17 cellular contexts compared by ENCODE assay signal in genomic region chr11:114170226-114170625, GRCh38.
A peak's percentile ranks its signal among the peaks of the same experiment; 100 is the strongest.
DNase-seq lines count a peak whose midpoint lies in the region; ATAC-seq and TF ChIP-seq lines count a peak whose summit lies in the region.
"Had no signal": no experiment of that assay in that cellular context is flagged by ENCODE, and none has a peak within 500 bp of the region (broad histone marks: within the 10 kb centered on the region; RNA-seq: fewer than 3 reads in every experiment).

No MANE protein-coding gene starts in this region.

- H3K9me3 ChIP-seq in Loucy (ENCODE audit: insufficient read depth, low read depth, low read length) = no peaks in the 10 kb centered on the region
- no peaks in the 10 kb centered on the region for H3K9me3 ChIP-seq in breast epithelium
- H3K9me3 ChIP-seq in muscle layer of duodenum (ENCODE audit: control insufficient read depth in 1 of 2, low read length in 2 of 2) = no peaks in the 10 kb centered on the region
- no peaks in the 10 kb centered on the region for H3K9me3 ChIP-seq in thoracic aorta
- H3K9me3 ChIP-seq in Caco-2 = no peaks in the 10 kb centered on the region

- H3K36me3 ChIP-seq in Loucy (ENCODE audit: insufficient read depth, low read length) (no peaks in the 10 kb centered on the region), breast epithelium (no peaks in the 10 kb centered on the region), muscle layer of duodenum (ENCODE audit: control insufficient read depth in 1 of 2, insufficient read depth in 2 of 2, low read length in 2 of 2) (no peaks in the 10 kb centered on the region), thoracic aorta (no peaks in the 10 kb centered on the region), Caco-2 (ENCODE audit: control insufficient read depth, insufficient read depth, low read length) (0 out of 2 replicates have a peak, but pooled peaks cover 2% of the 10 kb centered on the region)
- H3K36me3 ChIP-seq: cardiac muscle cell had no signal

- CTCF ChIA-PET in Caco-2 (lab: Charles Lee) = interaction anchor here (0.5 kb wide), 1 partner anchor 80 kb away, joined by 3 read pairs; no protein-coding TSS in a partner anchor

- BruUV-seq in Caco-2 (replicated peaks; lab: Mats Ljungman, UMichigan) = no TSS peak

- TF ChIP-seq POLR2A in breast epithelium (IDR thresholded peaks at IDR 0.05) = no peak

- no peaks in the 10 kb centered on the region for H3K9me2 ChIP-seq in Loucy (replicated peaks; ENCODE audit: low read depth, low read length)

- H3K36me3 Mint-ChIP-seq in endothelial cell (ENCODE audit: low read depth, unreplicated experiment) (no peaks in the 10 kb centered on the region), Caco-2 (ENCODE audit: insufficient read depth, unreplicated experiment) (no peaks in the 10 kb centered on the region)
- H3K36me3 Mint-ChIP-seq: activated CD8-positive, alpha-beta memory T cell treated with anti-CD3 and anti-CD28 coated beads, Interleukin-2, amount 10 ng/mL, durations not matched to agents 7 days and 5 days had no signal

- intact Hi-C loops in breast epithelium (cut with DNase I; ENCODE audit: low total_unique reads) (no loop called here), Caco-2 (cut with micrococcal nuclease; ENCODE audit: unreplicated experiment) (no loop called here)

- no peak overlapping the region for H3K4me3 ChIP-seq in Loucy (ENCODE audit: low read length, poor library complexity, severe bottlenecking)
- H3K4me3 ChIP-seq in breast epithelium = no peak overlapping the region
- H3K4me3 ChIP-seq in muscle layer of duodenum (ENCODE audit: low read depth in 1 of 2, low read length in 2 of 2) = no peak overlapping the region
- no peak overlapping the region for H3K4me3 ChIP-seq in thoracic aorta
- no peak overlapping the region for H3K4me3 ChIP-seq in Caco-2 (ENCODE audit: low read depth, low read length)
- H3K4me3 ChIP-seq: cardiac muscle cell, smooth muscle cell had no signal

- H3K27ac Mint-ChIP-seq in endothelial cell (ENCODE audit: unreplicated experiment) (no peak overlapping the region), Caco-2 (ENCODE audit: unreplicated experiment) (no peak overlapping the region)
- H3K27ac Mint-ChIP-seq: activated B cell treated with CpG ODN at 0.5 μM for 24 hours; activated CD8-positive, alpha-beta memory T cell treated with anti-CD3 and anti-CD28 coated beads, Interleukin-2, amount 10 ng/mL, durations not matched to agents 7 days and 5 days; stimulated activated naive CD8-positive, alpha-beta T cell treated with anti-CD3 and anti-CD28 coated beads, Interleukin-15, amount 100 ng/mL, for 72 hours had no signal

- peaks cover 5% of the 10 kb centered on the region for H3K4me1 Mint-ChIP-seq in endothelial cell (ENCODE audit: unreplicated experiment)
- no peaks in the 10 kb centered on the region for H3K4me1 Mint-ChIP-seq in Caco-2 (ENCODE audit: low read depth, unreplicated experiment)

- peaks cover 95% of the 10 kb centered on the region for H3K4me1 ChIP-seq in Loucy (ENCODE audit: insufficient read depth, low read length, poor library complexity, severe bottlenecking)
- H3K4me1 ChIP-seq in breast epithelium = peaks cover 46 to 91% of the 10 kb centered on the region in 2 donors
- peaks cover 52 to 82% of the 10 kb centered on the region in 2 donors for H3K4me1 ChIP-seq in muscle layer of duodenum (ENCODE audit: control insufficient read depth in 1 of 2, insufficient read depth in 2 of 2, low read length in 2 of 2)
- H3K4me1 ChIP-seq in thoracic aorta (ENCODE audit: control insufficient read depth in 1 of 2, low read depth in 2 of 2) = peaks cover 96 to 98% of the 10 kb centered on the region in 2 donors
- peaks cover 10% of the 10 kb centered on the region for H3K4me1 ChIP-seq in Caco-2

- no peaks in the 10 kb centered on the region for H4K20me1 ChIP-seq in Loucy (ENCODE audit: insufficient read depth, low read length, poor library complexity, severe bottlenecking)

- H3K27ac ChIP-seq in breast epithelium (peak overlapping the region; percentile 93 to 96), muscle layer of duodenum (ENCODE audit: low read length) (peak overlapping the region; percentile 97), thoracic aorta (peak overlapping the region; percentile 97 to 99)
- H3K27ac ChIP-seq: KMS-11 had no signal

- POLR2A ChIA-PET in Caco-2 (lab: Charles Lee) = no interaction called here

- H3K27me3 ChIP-seq in Loucy (ENCODE audit: insufficient read depth, low read length, poor library complexity, severe bottlenecking) (peaks cover 11% of the 10 kb centered on the region), breast epithelium (no peaks in the 10 kb centered on the region), muscle layer of duodenum (ENCODE audit: low read depth, low read length) (no peaks in the 10 kb centered on the region), thoracic aorta (replicated peaks; ENCODE audit: insufficient read depth) (no peaks in the 10 kb centered on the region), Caco-2 (replicated peaks; ENCODE audit: control insufficient read depth, insufficient read depth, low read length) (no peaks in the 10 kb centered on the region)
- H3K27me3 ChIP-seq: cardiac muscle cell had no signal

- H3K4me3 Mint-ChIP-seq in endothelial cell (ENCODE audit: unreplicated experiment) (no peak overlapping the region), Caco-2 (ENCODE audit: unreplicated experiment) (no peak overlapping the region)
- H3K4me3 Mint-ChIP-seq: activated B cell treated with CpG ODN at 0.5 μM for 24 hours; activated CD8-positive, alpha-beta memory T cell treated with anti-CD3 and anti-CD28 coated beads, Interleukin-2, amount 10 ng/mL, durations not matched to agents 7 days and 5 days; stimulated activated naive CD8-positive, alpha-beta T cell treated with anti-CD3 and anti-CD28 coated beads, Interleukin-15, amount 100 ng/mL, for 72 hours had no signal

- H3K27me3 Mint-ChIP-seq in endothelial cell (ENCODE audit: unreplicated experiment) (no peaks in the 10 kb centered on the region), Caco-2 (ENCODE audit: insufficient read depth, unreplicated experiment) (no peaks in the 10 kb centered on the region)
- H3K27me3 Mint-ChIP-seq: activated B cell treated with CpG ODN at 0.5 μM for 24 hours; activated CD8-positive, alpha-beta memory T cell treated with anti-CD3 and anti-CD28 coated beads, Interleukin-2, amount 10 ng/mL, durations not matched to agents 7 days and 5 days; stimulated activated naive CD8-positive, alpha-beta T cell treated with anti-CD3 and anti-CD28 coated beads, Interleukin-15, amount 100 ng/mL, for 72 hours had no signal

- no peak overlapping the region for H3K4me2 ChIP-seq in Loucy (ENCODE audit: low read depth, low read length, poor library complexity, severe bottlenecking)
- H3K4me2 ChIP-seq: KMS-11, smooth muscle cell had no signal

- DNase-seq in breast epithelium (ENCODE audit: low spot score in 2 of 2) = no peak
- DNase-seq in thoracic aorta (ENCODE audit: low spot score) = no peak
- DNase-seq in endothelial cell (ENCODE audit: low spot score) = no peak
- no peak for DNase-seq in Caco-2
- no peak for DNase-seq in iPS-NIHi7 (ENCODE audit: extremely low spot score)
- DNase-seq: activated B cell treated with CpG ODN at 0.5 μM for 24 hours; activated CD8-positive, alpha-beta memory T cell treated with anti-CD3 and anti-CD28 coated beads, Interleukin-2, amount 10 ng/mL, durations not matched to agents 7 days and 5 days; activated naive CD4-positive, alpha-beta T cell treated with Interleukin-2 at 50 U/mL for 16 hours; NCI-H146; NCI-H446; stimulated activated naive CD8-positive, alpha-beta T cell treated with anti-CD3 and anti-CD28 coated beads, Interleukin-15, amount 100 ng/mL, for 72 hours; SW 1271 had no signal

- no peak for ATAC-seq in thoracic aorta (ENCODE audit: insufficient number of reproducible peaks, low FRiP score, low read depth)
- ATAC-seq: activated CD8-positive, alpha-beta memory T cell treated with anti-CD3 and anti-CD28 coated beads, Interleukin-2, amount 10 ng/mL, durations not matched to agents 7 days and 5 days; stimulated activated naive CD8-positive, alpha-beta T cell treated with anti-CD3 and anti-CD28 coated beads, Interleukin-15, amount 100 ng/mL, for 72 hours had no signal

- peak overlapping the region; percentile 62 for H3K9ac ChIP-seq in Loucy (ENCODE audit: low read depth, low read length, poor library complexity, severe bottlenecking)
- H3K9ac ChIP-seq: KMS-11 had no signal

- TF ChIP-seq CTCF in Loucy (conservative IDR thresholded peaks at IDR 0.05; ENCODE audit: low read length) (no peak), breast epithelium (IDR thresholded peaks at IDR 0.05) (no peak), thoracic aorta (IDR thresholded peaks at IDR 0.05) (no peak), endothelial cell (IDR thresholded peaks at IDR 0.05; ENCODE audit: unreplicated experiment) (no peak), Caco-2 (IDR thresholded peaks at IDR 0.05; ENCODE audit: insufficient read depth in 1 of 2, low read depth in 1 of 2, low read length in 1 of 2, severe bottlenecking in 1 of 2, unreplicated experiment in 1 of 2) (no peak)

- H2AFZ ChIP-seq in Loucy (ENCODE audit: low read length) = no peak overlapping the region

- H3K9me3 Mint-ChIP-seq in endothelial cell (ENCODE audit: unreplicated experiment) (no peaks in the 10 kb centered on the region), Caco-2 (ENCODE audit: unreplicated experiment) (no peaks in the 10 kb centered on the region)
- H3K9me3 Mint-ChIP-seq: activated B cell treated with CpG ODN at 0.5 μM for 24 hours; stimulated activated naive CD8-positive, alpha-beta T cell treated with anti-CD3 and anti-CD28 coated beads, Interleukin-15, amount 100 ng/mL, for 72 hours had no signal

- peaks cover 14% of the 10 kb centered on the region for H3F3A ChIP-seq in Loucy (ENCODE audit: low read depth)

- H3K79me2 ChIP-seq in Loucy (ENCODE audit: insufficient read depth, low read length) = no peaks in the 10 kb centered on the region
